ENCODE assay signal across 1 cellular context in the genomic region with DNA sequence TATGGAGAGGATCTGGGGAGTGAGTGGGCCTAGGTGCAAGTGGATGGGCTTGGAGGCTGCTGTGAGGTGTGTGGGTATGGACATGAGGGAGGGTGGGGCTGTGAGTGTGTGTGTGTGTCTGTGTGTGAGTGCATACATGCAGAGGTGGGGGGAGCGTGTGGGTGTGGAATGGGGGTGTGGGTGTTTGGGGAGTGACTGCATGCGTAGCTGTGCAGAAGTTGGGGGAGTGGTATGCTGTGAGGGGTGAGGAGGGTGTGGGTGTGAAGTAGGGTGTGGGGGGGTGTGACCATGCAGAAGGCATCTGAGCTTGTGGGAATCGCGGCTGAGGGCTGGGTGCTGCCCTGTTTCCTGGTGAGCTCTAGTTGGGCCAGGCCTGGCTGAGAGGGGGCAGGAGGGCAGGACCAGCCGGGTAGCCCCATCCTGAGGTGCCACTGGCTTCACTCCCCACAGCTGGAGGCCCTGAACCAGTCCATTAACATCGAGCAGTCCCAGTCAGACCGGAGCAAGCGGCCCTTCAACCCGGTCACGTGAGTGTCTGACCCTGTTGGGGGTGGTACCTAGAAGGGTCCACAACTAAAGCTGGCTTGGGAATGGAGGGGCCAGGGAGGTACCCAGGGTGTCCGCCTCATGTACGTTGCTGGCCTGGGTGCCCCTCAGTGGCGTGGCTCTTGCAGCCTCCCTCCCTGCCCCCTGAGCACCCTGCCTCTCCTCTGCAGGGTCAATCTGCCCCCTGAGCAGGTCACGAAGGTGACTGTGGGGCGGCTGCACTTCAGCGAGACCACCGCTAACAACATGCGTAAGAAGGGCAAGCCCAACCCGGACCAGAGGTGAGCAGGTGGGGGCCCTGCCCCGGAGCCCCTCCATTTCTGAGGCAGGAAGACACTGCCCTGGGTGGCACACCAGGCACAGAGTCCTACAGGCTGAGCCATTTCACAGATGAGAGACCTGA.
TF ChIP-seq lines count a peak whose summit lies in the region.

No MANE protein-coding gene starts in this region.

TF ChIP-seq in H1, 55 proteins besides CTCF, POLR2A, EP300 and RAD21:
- TF ChIP-seq CEBPB (IDR thresholded peaks at IDR 0.05; ENCODE audit: low read depth, low read length) (no peak), SIN3A (conservative IDR thresholded peaks at IDR 0.05 in 1 of 2, IDR thresholded peaks at IDR 0.05 in 1 of 2; ENCODE audit: low read depth in 1 of 2, low read length in 2 of 2) (no peak), TBP (IDR thresholded peaks at IDR 0.05; ENCODE audit: low read depth, low read length) (no peak), CBX5 (IDR thresholded peaks at IDR 0.05; ENCODE audit: low read depth, low read length) (no peak), BCL11A (IDR thresholded peaks at IDR 0.05; ENCODE audit: low read depth in 2 of 2, low read length in 2 of 2) (no peak), SIX5 (IDR thresholded peaks at IDR 0.05; ENCODE audit: low read depth, low read length) (no peak), RXRA (IDR thresholded peaks at IDR 0.05; ENCODE audit: insufficient read depth, low read depth, low read length) (no peak), RBBP5 (IDR thresholded peaks at IDR 0.05; ENCODE audit: borderline replicate concordance, low read depth, low read length) (no peak), SP4 (IDR thresholded peaks at IDR 0.05; ENCODE audit: low read length) (no peak), KDM5A (IDR thresholded peaks at IDR 0.05; ENCODE audit: low read length) (no peak), CTBP2 (IDR thresholded peaks at IDR 0.05; ENCODE audit: borderline replicate concordance, insufficient read depth, insufficient read length, low read length) (no peak), ASH2L (IDR thresholded peaks at IDR 0.05; ENCODE audit: low read length) (no peak), RFX5 (IDR thresholded peaks at IDR 0.05; ENCODE audit: borderline replicate concordance, low read depth, low read length) (no peak), EZH2 (IDR thresholded peaks at IDR 0.05; ENCODE audit: low read depth, low read length, severe bottlenecking) (no peak), POU5F1 (IDR thresholded peaks at IDR 0.05; ENCODE audit: low read depth, low read length) (no peak)
- TF ChIP-seq, protein P1, sequence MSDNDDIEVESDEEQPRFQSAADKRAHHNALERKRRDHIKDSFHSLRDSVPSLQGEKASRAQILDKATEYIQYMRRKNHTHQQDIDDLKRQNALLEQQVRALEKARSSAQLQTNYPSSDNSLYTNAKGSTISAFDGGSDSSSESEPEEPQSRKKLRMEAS (IDR thresholded peaks at IDR 0.05), result no peak
- TF ChIP-seq, protein P2, sequence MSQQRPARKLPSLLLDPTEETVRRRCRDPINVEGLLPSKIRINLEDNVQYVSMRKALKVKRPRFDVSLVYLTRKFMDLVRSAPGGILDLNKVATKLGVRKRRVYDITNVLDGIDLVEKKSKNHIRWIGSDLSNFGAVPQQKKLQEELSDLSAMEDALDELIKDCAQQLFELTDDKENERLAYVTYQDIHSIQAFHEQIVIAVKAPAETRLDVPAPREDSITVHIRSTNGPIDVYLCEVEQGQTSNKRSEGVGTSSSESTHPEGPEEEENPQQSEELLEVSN (IDR thresholded peaks at IDR 0.05), result no peak
